In the genomic region with DNA sequence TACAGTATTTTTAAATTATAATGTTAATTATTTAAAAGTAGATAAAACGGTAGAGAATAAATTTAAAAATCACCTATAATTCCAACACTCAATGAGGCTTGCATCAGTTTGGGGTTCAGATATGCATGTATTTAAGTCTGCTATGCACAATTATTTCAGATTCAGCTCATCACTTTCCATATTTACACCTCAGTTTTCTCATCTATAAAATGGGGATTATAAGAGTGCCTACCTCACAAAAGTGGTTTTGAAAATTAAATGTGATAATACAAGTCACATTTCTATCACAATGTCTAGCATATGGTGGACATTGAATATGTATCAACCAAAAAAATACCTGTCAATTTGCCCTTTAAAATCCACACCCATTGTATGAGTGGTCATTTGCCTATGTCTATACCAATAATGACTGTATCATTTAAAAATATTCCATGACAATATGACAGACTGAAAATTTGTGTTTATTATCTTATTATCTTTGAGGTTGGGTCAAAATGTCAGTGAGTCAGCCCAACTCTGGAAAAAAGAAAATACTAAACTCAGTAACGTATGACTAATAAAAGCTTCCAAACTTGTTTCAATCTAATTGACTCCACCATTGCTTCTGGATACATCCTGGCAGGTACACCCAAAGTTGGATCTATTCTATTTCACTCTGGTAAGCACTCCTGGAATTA, we compare ENCODE assay signal across 23 cellular contexts. TPM values are rescaled to one million over a fixed set of nuclear protein-coding genes. Genes with fewer than 3 reads are reported as not detected.
A peak's percentile ranks its signal among the peaks of the same experiment; 100 is the strongest.
DNase-seq lines count a peak whose midpoint lies in the region; ATAC-seq, FAIRE-seq and TF ChIP-seq lines count a peak whose summit lies in the region.
"Had no signal": no experiment of that assay in that cellular context is flagged by ENCODE, and none has a peak within 500 bp of the region (broad histone marks: within the 10 kb centered on the region; RNA-seq: fewer than 3 reads in every experiment).

No MANE protein-coding gene starts in this region.

- H3K4me3 ChIP-seq in SK-N-SH (ENCODE audit: low read depth in 2 of 2, low read length in 1 of 2) (no peak overlapping the region), left lung (no peak overlapping the region)
- H3K4me3 ChIP-seq: BLaER1, GM12878 had no signal

- H3K9ac ChIP-seq in SK-N-SH: no peak overlapping the region
- H3K9ac ChIP-seq: BLaER1 had no signal

- ATAC-seq in left lung (no peak), HG02884 (IDR thresholded peaks at IDR 0.05; ENCODE audit: unreplicated experiment) (no peak)
- ATAC-seq: GM12878 had no signal

- H3K9me2 ChIP-seq in SK-N-SH: no peaks in the 10 kb centered on the region

- FAIRE-seq in colon (lab: Jason Lieb, UNC): peak; percentile 80
- FAIRE-seq: GM12878, H1 had no signal

- TF ChIP-seq CTCF in SK-N-SH (IDR thresholded peaks at IDR 0.05): no peak
- no peak for TF ChIP-seq CTCF in left lung (IDR thresholded peaks at IDR 0.05)

- POLR2A ChIA-PET in SK-N-SH (lab: Yijun Ruan, JAX): no interaction called here

- CTCF ChIA-PET in SK-N-SH (lab: Yijun Ruan, JAX): no interaction called here

- H4K20me1 ChIP-seq in SK-N-SH (ENCODE audit: insufficient read depth): peaks cover 4% of the 10 kb centered on the region; the same call in 1 of the 2 replicates
- H4K20me1 ChIP-seq: BLaER1 had no signal

- H3K36me3 ChIP-seq in SK-N-SH (replicated peaks in 1 of 2; ENCODE audit: control insufficient read depth in 1 of 2, insufficient read depth in 2 of 2, low read length in 1 of 2) (no peaks in the 10 kb centered on the region), left lung (no peaks in the 10 kb centered on the region)
- H3K36me3 ChIP-seq: BLaER1 had no signal

- H2AFZ ChIP-seq in SK-N-SH (ENCODE audit: low read depth): no peak overlapping the region

- H3K27me3 ChIP-seq in SK-N-SH (ENCODE audit: insufficient read depth) (no peaks in the 10 kb centered on the region), left lung (peaks cover 0 to 3% of the 10 kb centered on the region in 2 donors)

- H3K4me1 ChIP-seq in SK-N-SH (ENCODE audit: control insufficient read depth in 1 of 2, insufficient read depth in 2 of 2, low read depth in 1 of 2, low read length in 1 of 2): no peaks in the 10 kb centered on the region; a peak in 2 of 4 replicates
- H3K4me1 ChIP-seq in left lung: no peaks in the 10 kb centered on the region
- H3K4me1 ChIP-seq: BLaER1 had no signal

- H3K9me3 ChIP-seq in SK-N-SH (no peaks in the 10 kb centered on the region), left lung (no peaks in the 10 kb centered on the region)
- H3K9me3 ChIP-seq: BLaER1 had no signal

- intact Hi-C loops in left lung (cut with DNase I): no loop called here

- H3K4me2 ChIP-seq in SK-N-SH: no peak overlapping the region
- H3K4me2 ChIP-seq: BLaER1 had no signal

- DNase-seq in LHCN-M2 (ENCODE audit: low read depth): peak; percentile 26
- DNase-seq in SK-N-SH: no peak
- DNase-seq in left lung: no peak
- no peak for DNase-seq in DMS 273 (lab: John Stamatoyannopoulos, UW; ENCODE audit: unreplicated experiment)
- no peak for DNase-seq in COR-L47 (lab: John Stamatoyannopoulos, UW)
- DNase-seq: Calu3; CD4-positive, alpha-beta memory T cell; DMS 273 treated with DMSO at 0.1 percent for 48 hours; DMS53; DND-41; EL; H9 had no signal

- H3K27ac ChIP-seq in SK-N-SH (ENCODE audit: low read depth in 2 of 2, low read length in 1 of 2): peak overlapping the region in 1 of 2 experiments; percentile 39; a peak in 1 of 4 replicates
- H3K27ac ChIP-seq in left lung: no peak overlapping the region
- H3K27ac ChIP-seq: BLaER1, HL-60 had no signal

- TF ChIP-seq EP300 in SK-N-SH (IDR thresholded peaks at IDR 0.05; ENCODE audit: borderline replicate concordance in 1 of 2, low read depth in 1 of 2, low read length in 1 of 2): peak in 1 of 2 experiments; percentile 41; a peak in 2 of 4 replicates

- H3K79me2 ChIP-seq in SK-N-SH (ENCODE audit: insufficient read depth): no peaks in the 10 kb centered on the region; the same call in 1 of the 2 replicates

- peaks cover 3% of the 10 kb centered on the region for H3F3A ChIP-seq in SK-N-SH (replicated peaks; ENCODE audit: insufficient read depth)

- WGBS in SK-N-SH (ENCODE audit: low lambda C conversion rate): 22% methylated on average over 2 of the region's 2 CpGs

- TF ChIP-seq RAD21 in SK-N-SH (IDR thresholded peaks at IDR 0.05; ENCODE audit: low read length): no peak

TF ChIP-seq in SK-N-SH, 30 proteins besides CTCF, POLR2A, EP300 and RAD21:
- TF ChIP-seq JUND (IDR thresholded peaks at IDR 0.05) (peak; percentile 34; the same call in 1 of the 2 replicates), NFIC (IDR thresholded peaks at IDR 0.05; ENCODE audit: borderline replicate concordance) (0 out of 2 replicates have a peak, but pooled peaks have one; percentile 25), SIN3A (IDR thresholded peaks at IDR 0.05; ENCODE audit: borderline replicate concordance, low read depth, low read length) (no peak), EZH2phosphoT487 (IDR thresholded peaks at IDR 0.05; ENCODE audit: borderline replicate concordance, low read depth) (no peak), TEAD4 (IDR thresholded peaks at IDR 0.05; ENCODE audit: borderline replicate concordance, insufficient read depth) (0 out of 2 replicates have a peak, but pooled peaks have one; percentile 12), RXRA (IDR thresholded peaks at IDR 0.05; ENCODE audit: borderline replicate concordance, low read depth) (0 out of 2 replicates have a peak, but pooled peaks have one; percentile 50), TCF12 (IDR thresholded peaks at IDR 0.05) (peak; percentile 60), GATA2 (CRISPR knock-in tag; IDR thresholded peaks at IDR 0.05) (no peak), FOSL2 (IDR thresholded peaks at IDR 0.05; ENCODE audit: borderline replicate concordance, low read depth) (peak; percentile 50; the same call in 1 of the 2 replicates), RFX5 (IDR thresholded peaks at IDR 0.05; ENCODE audit: low read length) (no peak), YY1 (IDR thresholded peaks at IDR 0.05; ENCODE audit: low read depth) (no peak)
- TF ChIP-seq, protein P1, sequence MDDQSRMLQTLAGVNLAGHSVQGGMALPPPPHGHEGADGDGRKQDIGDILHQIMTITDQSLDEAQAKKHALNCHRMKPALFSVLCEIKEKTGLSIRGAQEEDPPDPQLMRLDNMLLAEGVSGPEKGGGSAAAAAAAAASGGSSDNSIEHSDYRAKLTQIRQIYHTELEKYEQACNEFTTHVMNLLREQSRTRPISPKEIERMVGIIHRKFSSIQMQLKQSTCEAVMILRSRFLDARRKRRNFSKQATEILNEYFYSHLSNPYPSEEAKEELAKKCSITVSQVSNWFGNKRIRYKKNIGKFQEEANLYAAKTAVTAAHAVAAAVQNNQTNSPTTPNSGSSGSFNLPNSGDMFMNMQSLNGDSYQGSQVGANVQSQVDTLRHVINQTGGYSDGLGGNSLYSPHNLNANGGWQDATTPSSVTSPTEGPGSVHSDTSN (IDR thresholded peaks at IDR 0.05): peak; percentile 72

RNA-seq across cellular contexts. Expression of a gene that starts 20.8 kb away (rescaled TPM):
- not detected in 2 replicates for total RNA-seq in LHCN-M2 (2014; rRNA removed)
- polyA plus RNA-seq in LHCN-M2 (2012): not detected
- polyA plus RNA-seq in SK-N-SH (2012; rRNA removed): not detected in 2 replicates
- polyA plus RNA-seq in SK-N-SH (2012; cell fraction: cytosol; rRNA removed): not detected in 2 replicates
- polyA plus RNA-seq in SK-N-SH (2012; cell fraction: nucleus; rRNA removed): not detected in 2 replicates
- total RNA-seq in left lung: not detected
- total RNA-seq: A673; Calu3; CD4-positive, alpha-beta memory T cell; G401; GM12878; H1; H9; HT1080 had no signal
- polyA plus RNA-seq: AG04450; CD14-positive monocyte; CD4-positive, alpha-beta memory T cell; GM12878; H1 had no signal
